In the genomic region with DNA sequence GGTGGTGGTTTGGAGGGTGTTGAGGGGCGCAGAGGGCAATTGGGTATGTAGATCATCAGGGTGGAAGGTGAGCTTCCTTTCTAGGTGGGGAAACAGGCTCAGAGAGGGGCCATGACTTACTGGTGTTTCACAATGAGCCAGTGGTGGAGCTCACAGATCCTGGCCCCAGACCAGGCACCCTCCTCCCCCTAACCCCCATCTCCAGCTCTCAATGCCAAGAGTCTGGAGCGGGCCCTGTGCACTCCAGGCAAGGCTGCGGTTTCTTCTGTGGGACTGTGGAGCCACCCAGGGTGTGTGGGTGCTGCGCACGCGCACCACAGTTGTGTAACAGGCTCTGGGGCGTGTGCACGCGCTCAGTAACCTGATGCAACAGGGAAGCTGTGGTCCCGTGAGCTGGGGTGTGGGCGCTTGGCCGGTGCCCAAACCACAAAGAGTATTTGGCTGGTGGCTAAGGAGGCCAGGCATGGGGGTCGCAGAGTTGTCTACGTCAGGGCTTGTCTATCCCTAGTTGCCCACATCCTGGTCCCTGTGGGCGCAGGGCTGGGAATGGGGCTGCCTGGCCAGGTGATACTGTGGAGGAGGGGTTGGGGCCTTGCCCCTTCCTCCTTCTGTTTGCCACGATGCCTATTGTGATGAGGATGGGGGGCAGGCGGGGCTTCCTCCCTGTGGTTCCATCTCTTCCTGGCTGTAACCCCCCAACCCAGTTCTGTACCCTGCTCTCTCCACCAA, we compare ENCODE assay signal across 1 cellular context.
TF ChIP-seq lines count a peak whose summit lies in the region.

No MANE protein-coding gene starts in this region.

TF ChIP-seq in K562, 482 proteins besides CTCF, POLR2A, EP300 and RAD21 (continued from another document and continues in another):
- TF ChIP-seq, protein P1, sequence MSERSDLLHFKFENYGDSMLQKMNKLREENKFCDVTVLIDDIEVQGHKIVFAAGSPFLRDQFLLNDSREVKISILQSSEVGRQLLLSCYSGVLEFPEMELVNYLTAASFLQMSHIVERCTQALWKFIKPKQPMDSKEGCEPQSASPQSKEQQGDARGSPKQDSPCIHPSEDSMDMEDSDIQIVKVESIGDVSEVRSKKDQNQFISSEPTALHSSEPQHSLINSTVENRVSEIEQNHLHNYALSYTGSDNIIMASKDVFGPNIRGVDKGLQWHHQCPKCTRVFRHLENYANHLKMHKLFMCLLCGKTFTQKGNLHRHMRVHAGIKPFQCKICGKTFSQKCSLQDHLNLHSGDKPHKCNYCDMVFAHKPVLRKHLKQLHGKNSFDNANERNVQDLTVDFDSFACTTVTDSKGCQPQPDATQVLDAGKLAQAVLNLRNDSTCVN (CRISPR knock-in tag; IDR thresholded peaks at IDR 0.05), result no peak
- TF ChIP-seq MEIS2 (IDR thresholded peaks at IDR 0.05; ENCODE audit: partially characterized antibody) (peak; percentile 84), JUN (IDR thresholded peaks at IDR 0.05; ENCODE audit: borderline replicate concordance, low read depth, low read length) (peak; percentile 82), JUN (CRISPR knock-in tag; IDR thresholded peaks at IDR 0.05; ENCODE audit: borderline replicate concordance) (no peak; the same call in 1 of the 2 replicates), SLC30A9 (CRISPR knock-in tag; IDR thresholded peaks at IDR 0.05) (no peak), SIRT6 (IDR thresholded peaks at IDR 0.05; ENCODE audit: low read depth, low read length) (no peak), RBFOX2 (IDR thresholded peaks at IDR 0.05; ENCODE audit: low read depth, low read length) (peak; percentile 94), PHB (CRISPR knock-in tag; IDR thresholded peaks at IDR 0.05) (0 out of 2 replicates have a peak, but pooled peaks have one; percentile 59), HMGN3 (IDR thresholded peaks at IDR 0.05; ENCODE audit: borderline replicate concordance, extremely low read depth, insufficient read length, low read depth, low read length) (peak; percentile 99), POLR2G (IDR thresholded peaks at IDR 0.05; ENCODE audit: low read depth, low read length) (peak; percentile 92), ZBTB7A (IDR thresholded peaks at IDR 0.05; ENCODE audit: borderline replicate concordance, control insufficient read depth, low read depth, low read length) (peak; percentile 94), ZNF184 (CRISPR knock-in tag; IDR thresholded peaks at IDR 0.05) (no peak), ZNF384 (IDR thresholded peaks at IDR 0.05; ENCODE audit: low read depth, low read length) (peak; percentile 24; the same call in 1 of the 2 replicates), ZNF232 (CRISPR knock-in tag; IDR thresholded peaks at IDR 0.05) (no peak), CBX3 (IDR thresholded peaks at IDR 0.05; ENCODE audit: borderline replicate concordance in 1 of 2, low read length in 2 of 2) (peak in 1 of 2 experiments; percentile 13; a peak in 1 of 3 replicates), CCAR2 (IDR thresholded peaks at IDR 0.05; ENCODE audit: low read depth, low read length) (no peak), TRIM28 (IDR thresholded peaks at IDR 0.05) (no peak; the same call in 1 of the 2 replicates), SRSF1 (IDR thresholded peaks at IDR 0.05; ENCODE audit: low read depth, low read length) (no peak), SMAD1 (IDR thresholded peaks at IDR 0.05; ENCODE audit: low read depth, low read length, partially characterized antibody) (peak; percentile 87), PHF8 (IDR thresholded peaks at IDR 0.05; ENCODE audit: borderline replicate concordance, low read length) (peak; percentile 37; the same call in 1 of the 2 replicates), SETDB1 (IDR thresholded peaks at IDR 0.05; ENCODE audit: low read length) (no peak), BRCA1 (IDR thresholded peaks at IDR 0.05) (no peak), BRCA1 (CRISPR knock-in tag; IDR thresholded peaks at IDR 0.05) (no peak), FOSL1 (tag; conservative IDR thresholded peaks at IDR 0.05) (peak; percentile 67), ZFPM2 (CRISPR knock-in tag; IDR thresholded peaks at IDR 0.05) (0 out of 2 replicates have a peak, but pooled peaks have one; percentile 82), TEAD1 (CRISPR knock-in tag; IDR thresholded peaks at IDR 0.05) (peak; percentile 72 to 87; a peak in 3 of 4 replicates), CEBPG (CRISPR knock-in tag; IDR thresholded peaks at IDR 0.05) (peak; percentile 100), CEBPG (tag; conservative IDR thresholded peaks at IDR 0.05 in 1 of 2, IDR thresholded peaks at IDR 0.05 in 1 of 2) (peak; percentile 98 to 99)
- TF ChIP-seq, protein P2, sequence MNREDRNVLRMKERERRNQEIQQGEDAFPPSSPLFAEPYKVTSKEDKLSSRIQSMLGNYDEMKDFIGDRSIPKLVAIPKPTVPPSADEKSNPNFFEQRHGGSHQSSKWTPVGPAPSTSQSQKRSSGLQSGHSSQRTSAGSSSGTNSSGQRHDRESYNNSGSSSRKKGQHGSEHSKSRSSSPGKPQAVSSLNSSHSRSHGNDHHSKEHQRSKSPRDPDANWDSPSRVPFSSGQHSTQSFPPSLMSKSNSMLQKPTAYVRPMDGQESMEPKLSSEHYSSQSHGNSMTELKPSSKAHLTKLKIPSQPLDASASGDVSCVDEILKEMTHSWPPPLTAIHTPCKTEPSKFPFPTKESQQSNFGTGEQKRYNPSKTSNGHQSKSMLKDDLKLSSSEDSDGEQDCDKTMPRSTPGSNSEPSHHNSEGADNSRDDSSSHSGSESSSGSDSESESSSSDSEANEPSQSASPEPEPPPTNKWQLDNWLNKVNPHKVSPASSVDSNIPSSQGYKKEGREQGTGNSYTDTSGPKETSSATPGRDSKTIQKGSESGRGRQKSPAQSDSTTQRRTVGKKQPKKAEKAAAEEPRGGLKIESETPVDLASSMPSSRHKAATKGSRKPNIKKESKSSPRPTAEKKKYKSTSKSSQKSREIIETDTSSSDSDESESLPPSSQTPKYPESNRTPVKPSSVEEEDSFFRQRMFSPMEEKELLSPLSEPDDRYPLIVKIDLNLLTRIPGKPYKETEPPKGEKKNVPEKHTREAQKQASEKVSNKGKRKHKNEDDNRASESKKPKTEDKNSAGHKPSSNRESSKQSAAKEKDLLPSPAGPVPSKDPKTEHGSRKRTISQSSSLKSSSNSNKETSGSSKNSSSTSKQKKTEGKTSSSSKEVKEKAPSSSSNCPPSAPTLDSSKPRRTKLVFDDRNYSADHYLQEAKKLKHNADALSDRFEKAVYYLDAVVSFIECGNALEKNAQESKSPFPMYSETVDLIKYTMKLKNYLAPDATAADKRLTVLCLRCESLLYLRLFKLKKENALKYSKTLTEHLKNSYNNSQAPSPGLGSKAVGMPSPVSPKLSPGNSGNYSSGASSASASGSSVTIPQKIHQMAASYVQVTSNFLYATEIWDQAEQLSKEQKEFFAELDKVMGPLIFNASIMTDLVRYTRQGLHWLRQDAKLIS (CRISPR knock-in tag; IDR thresholded peaks at IDR 0.05), result peak; percentile 53; the same call in 1 of the 2 replicates
- TF ChIP-seq, protein P3, sequence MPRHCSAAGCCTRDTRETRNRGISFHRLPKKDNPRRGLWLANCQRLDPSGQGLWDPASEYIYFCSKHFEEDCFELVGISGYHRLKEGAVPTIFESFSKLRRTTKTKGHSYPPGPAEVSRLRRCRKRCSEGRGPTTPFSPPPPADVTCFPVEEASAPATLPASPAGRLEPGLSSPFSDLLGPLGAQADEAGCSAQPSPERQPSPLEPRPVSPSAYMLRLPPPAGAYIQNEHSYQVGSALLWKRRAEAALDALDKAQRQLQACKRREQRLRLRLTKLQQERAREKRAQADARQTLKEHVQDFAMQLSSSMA (CRISPR knock-in tag; IDR thresholded peaks at IDR 0.05), result no peak
- TF ChIP-seq, protein P4, sequence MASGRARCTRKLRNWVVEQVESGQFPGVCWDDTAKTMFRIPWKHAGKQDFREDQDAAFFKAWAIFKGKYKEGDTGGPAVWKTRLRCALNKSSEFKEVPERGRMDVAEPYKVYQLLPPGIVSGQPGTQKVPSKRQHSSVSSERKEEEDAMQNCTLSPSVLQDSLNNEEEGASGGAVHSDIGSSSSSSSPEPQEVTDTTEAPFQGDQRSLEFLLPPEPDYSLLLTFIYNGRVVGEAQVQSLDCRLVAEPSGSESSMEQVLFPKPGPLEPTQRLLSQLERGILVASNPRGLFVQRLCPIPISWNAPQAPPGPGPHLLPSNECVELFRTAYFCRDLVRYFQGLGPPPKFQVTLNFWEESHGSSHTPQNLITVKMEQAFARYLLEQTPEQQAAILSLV (tag; IDR thresholded peaks at IDR 0.05), result peak; percentile 76
- TF ChIP-seq, protein P5, sequence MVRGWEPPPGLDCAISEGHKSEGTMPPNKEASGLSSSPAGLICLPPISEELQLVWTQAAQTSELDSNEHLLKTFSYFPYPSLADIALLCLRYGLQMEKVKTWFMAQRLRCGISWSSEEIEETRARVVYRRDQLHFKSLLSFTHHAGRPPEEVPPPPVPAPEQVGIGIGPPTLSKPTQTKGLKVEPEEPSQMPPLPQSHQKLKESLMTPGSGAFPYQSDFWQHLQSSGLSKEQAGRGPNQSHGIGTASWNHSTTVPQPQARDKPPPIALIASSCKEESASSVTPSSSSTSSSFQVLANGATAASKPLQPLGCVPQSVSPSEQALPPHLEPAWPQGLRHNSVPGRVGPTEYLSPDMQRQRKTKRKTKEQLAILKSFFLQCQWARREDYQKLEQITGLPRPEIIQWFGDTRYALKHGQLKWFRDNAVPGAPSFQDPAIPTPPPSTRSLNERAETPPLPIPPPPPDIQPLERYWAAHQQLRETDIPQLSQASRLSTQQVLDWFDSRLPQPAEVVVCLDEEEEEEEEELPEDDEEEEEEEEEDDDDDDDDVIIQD (CRISPR knock-in tag; IDR thresholded peaks at IDR 0.05), result 0 out of 2 replicates have a peak, but pooled peaks have one; percentile 37
- TF ChIP-seq, protein P6, sequence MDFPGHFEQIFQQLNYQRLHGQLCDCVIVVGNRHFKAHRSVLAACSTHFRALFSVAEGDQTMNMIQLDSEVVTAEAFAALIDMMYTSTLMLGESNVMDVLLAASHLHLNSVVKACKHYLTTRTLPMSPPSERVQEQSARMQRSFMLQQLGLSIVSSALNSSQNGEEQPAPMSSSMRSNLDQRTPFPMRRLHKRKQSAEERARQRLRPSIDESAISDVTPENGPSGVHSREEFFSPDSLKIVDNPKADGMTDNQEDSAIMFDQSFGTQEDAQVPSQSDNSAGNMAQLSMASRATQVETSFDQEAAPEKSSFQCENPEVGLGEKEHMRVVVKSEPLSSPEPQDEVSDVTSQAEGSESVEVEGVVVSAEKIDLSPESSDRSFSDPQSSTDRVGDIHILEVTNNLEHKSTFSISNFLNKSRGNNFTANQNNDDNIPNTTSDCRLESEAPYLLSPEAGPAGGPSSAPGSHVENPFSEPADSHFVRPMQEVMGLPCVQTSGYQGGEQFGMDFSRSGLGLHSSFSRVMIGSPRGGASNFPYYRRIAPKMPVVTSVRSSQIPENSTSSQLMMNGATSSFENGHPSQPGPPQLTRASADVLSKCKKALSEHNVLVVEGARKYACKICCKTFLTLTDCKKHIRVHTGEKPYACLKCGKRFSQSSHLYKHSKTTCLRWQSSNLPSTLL (IDR thresholded peaks at IDR 0.05), result no peak
- TF ChIP-seq, protein P7, sequence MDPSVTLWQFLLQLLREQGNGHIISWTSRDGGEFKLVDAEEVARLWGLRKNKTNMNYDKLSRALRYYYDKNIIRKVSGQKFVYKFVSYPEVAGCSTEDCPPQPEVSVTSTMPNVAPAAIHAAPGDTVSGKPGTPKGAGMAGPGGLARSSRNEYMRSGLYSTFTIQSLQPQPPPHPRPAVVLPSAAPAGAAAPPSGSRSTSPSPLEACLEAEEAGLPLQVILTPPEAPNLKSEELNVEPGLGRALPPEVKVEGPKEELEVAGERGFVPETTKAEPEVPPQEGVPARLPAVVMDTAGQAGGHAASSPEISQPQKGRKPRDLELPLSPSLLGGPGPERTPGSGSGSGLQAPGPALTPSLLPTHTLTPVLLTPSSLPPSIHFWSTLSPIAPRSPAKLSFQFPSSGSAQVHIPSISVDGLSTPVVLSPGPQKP (CRISPR knock-in tag; IDR thresholded peaks at IDR 0.05), result no peak
- TF ChIP-seq, protein P8, sequence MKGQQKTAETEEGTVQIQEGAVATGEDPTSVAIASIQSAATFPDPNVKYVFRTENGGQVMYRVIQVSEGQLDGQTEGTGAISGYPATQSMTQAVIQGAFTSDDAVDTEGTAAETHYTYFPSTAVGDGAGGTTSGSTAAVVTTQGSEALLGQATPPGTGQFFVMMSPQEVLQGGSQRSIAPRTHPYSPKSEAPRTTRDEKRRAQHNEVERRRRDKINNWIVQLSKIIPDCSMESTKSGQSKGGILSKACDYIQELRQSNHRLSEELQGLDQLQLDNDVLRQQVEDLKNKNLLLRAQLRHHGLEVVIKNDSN (CRISPR knock-in tag; IDR thresholded peaks at IDR 0.05), result peak; percentile 86
- TF ChIP-seq, protein P9, sequence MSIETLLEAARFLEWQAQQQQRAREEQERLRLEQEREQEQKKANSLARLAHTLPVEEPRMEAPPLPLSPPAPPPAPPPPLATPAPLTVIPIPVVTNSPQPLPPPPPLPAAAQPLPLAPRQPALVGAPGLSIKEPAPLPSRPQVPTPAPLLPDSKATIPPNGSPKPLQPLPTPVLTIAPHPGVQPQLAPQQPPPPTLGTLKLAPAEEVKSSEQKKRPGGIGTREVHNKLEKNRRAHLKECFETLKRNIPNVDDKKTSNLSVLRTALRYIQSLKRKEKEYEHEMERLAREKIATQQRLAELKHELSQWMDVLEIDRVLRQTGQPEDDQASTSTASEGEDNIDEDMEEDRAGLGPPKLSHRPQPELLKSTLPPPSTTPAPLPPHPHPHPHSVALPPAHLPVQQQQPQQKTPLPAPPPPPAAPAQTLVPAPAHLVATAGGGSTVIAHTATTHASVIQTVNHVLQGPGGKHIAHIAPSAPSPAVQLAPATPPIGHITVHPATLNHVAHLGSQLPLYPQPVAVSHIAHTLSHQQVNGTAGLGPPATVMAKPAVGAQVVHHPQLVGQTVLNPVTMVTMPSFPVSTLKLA (conservative IDR thresholded peaks at IDR 0.05), result peak; percentile 91 to 95
- TF ChIP-seq, protein P10, sequence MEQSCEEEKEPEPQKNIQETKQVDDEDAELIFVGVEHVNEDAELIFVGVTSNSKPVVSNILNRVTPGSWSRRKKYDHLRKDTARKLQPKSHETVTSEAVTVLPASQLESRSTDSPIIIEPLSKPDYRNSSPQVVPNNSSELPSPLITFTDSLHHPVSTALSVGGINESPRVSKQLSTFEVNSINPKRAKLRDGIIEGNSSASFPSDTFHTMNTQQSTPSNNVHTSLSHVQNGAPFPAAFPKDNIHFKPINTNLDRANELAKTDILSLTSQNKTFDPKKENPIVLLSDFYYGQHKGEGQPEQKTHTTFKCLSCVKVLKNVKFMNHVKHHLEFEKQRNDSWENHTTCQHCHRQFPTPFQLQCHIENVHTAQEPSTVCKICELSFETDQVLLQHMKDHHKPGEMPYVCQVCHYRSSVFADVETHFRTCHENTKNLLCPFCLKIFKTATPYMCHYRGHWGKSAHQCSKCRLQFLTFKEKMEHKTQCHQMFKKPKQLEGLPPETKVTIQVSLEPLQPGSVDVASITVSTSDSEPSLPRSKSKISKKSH (CRISPR knock-in tag; IDR thresholded peaks at IDR 0.05), result no peak
- TF ChIP-seq, protein P11, sequence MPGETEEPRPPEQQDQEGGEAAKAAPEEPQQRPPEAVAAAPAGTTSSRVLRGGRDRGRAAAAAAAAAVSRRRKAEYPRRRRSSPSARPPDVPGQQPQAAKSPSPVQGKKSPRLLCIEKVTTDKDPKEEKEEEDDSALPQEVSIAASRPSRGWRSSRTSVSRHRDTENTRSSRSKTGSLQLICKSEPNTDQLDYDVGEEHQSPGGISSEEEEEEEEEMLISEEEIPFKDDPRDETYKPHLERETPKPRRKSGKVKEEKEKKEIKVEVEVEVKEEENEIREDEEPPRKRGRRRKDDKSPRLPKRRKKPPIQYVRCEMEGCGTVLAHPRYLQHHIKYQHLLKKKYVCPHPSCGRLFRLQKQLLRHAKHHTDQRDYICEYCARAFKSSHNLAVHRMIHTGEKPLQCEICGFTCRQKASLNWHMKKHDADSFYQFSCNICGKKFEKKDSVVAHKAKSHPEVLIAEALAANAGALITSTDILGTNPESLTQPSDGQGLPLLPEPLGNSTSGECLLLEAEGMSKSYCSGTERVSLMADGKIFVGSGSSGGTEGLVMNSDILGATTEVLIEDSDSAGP (CRISPR knock-in tag; IDR thresholded peaks at IDR 0.05), result no peak
